1 cellular context compared by ENCODE assay signal in the genomic region with DNA sequence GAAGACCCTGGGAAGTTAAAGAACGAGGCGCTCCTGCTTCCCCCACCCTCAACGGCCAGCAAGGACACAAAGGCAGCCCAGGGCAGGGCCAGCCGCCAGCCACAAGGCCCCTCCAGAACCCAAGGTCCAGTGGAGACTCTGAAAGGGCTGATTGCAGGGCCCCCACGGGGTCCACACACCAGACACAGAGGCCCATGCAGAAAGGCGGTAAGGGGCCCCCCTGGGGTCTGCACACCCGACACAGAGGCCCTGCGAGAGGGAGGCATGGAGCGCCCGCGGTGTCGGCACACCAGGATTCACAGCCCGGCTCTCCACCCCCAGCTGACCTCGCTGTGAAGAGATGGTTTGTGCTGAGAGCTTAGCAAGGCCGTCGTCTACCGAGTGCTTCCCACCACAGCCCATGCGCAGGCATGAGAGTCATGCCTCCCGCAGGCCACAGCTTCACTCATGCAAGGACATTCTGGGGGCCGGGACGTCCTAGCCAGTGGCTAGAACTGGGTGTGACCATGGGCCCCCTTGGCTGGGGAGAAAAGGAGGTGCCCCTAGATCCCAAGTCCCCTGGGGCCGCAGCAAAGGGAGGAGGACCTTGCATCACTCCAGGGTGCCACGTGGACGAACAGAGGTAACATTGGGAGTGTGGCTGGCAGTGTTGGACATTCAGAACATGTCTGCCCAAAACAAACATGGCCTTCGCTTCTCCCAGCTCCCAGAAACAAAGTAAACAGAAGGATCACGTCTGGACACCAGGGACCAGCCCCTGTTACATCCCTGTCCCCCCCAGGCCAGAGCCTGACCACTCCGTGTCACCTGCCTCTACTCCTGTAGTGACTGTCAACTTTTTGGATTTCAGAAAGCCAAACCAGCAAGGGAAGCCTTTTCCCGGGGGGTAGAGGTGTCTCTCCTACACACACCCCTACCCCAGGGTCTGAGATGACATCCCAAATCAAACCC.
A peak's percentile ranks its signal among the peaks of the same experiment; 100 is the strongest.
TF ChIP-seq lines count a peak whose summit lies in the region.

No MANE protein-coding gene starts in this region.

TF ChIP-seq in HepG2, 621 proteins besides CTCF, POLR2A, EP300 and RAD21 (continued from another document and continues in another):
- TF ChIP-seq, protein P1, sequence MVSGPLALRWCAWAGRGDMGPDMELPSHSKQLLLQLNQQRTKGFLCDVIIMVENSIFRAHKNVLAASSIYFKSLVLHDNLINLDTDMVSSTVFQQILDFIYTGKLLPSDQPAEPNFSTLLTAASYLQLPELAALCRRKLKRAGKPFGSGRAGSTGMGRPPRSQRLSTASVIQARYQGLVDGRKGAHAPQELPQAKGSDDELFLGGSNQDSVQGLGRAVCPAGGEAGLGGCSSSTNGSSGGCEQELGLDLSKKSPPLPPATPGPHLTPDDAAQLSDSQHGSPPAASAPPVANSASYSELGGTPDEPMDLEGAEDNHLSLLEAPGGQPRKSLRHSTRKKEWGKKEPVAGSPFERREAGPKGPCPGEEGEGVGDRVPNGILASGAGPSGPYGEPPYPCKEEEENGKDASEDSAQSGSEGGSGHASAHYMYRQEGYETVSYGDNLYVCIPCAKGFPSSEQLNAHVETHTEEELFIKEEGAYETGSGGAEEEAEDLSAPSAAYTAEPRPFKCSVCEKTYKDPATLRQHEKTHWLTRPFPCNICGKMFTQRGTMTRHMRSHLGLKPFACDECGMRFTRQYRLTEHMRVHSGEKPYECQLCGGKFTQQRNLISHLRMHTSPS (CRISPR knock-in tag; IDR thresholded peaks at IDR 0.05; ENCODE audit: low read depth) = peak; percentile 42; the same call in 1 of the 2 replicates
- TF ChIP-seq ZNF616 (CRISPR knock-in tag; IDR thresholded peaks at IDR 0.05; ENCODE audit: low read depth) (no peak; the same call in 1 of the 2 replicates), ZNF101 (CRISPR knock-in tag; IDR thresholded peaks at IDR 0.05; ENCODE audit: borderline replicate concordance, low read depth) (no peak), NR1H2 (CRISPR knock-in tag; IDR thresholded peaks at IDR 0.05; ENCODE audit: borderline replicate concordance, low read depth) (no peak), WIZ (CRISPR knock-in tag; IDR thresholded peaks at IDR 0.05) (no peak), DNMT1 (CRISPR knock-in tag; IDR thresholded peaks at IDR 0.05) (no peak), SKI (IDR thresholded peaks at IDR 0.05; ENCODE audit: partially characterized antibody) (peak; percentile 64), MTF1 (CRISPR knock-in tag; IDR thresholded peaks at IDR 0.05) (no peak), RCOR2 (CRISPR knock-in tag; IDR thresholded peaks at IDR 0.05) (0 out of 2 replicates have a peak, but pooled peaks have one; percentile 47), FOSL2 (CRISPR knock-in tag; IDR thresholded peaks at IDR 0.05) (peak; percentile 53; the same call in 1 of the 2 replicates), ZC3H13 (CRISPR knock-in tag; IDR thresholded peaks at IDR 0.05) (no peak), SCMH1 (CRISPR knock-in tag; IDR thresholded peaks at IDR 0.05; ENCODE audit: borderline replicate concordance) (no peak), TBP (CRISPR knock-in tag; IDR thresholded peaks at IDR 0.05) (no peak), HMG20B (CRISPR knock-in tag; conservative IDR thresholded peaks at IDR 0.05) (no peak), CREB1 (IDR thresholded peaks at IDR 0.05) (0 out of 2 replicates have a peak, but pooled peaks have one; percentile 2), CREB1 (CRISPR knock-in tag; IDR thresholded peaks at IDR 0.05) (no peak), TBX2 (CRISPR knock-in tag; IDR thresholded peaks at IDR 0.05; ENCODE audit: borderline replicate concordance) (no peak; the same call in 1 of the 2 replicates), SP1 (IDR thresholded peaks at IDR 0.05) (no peak), SP1 (CRISPR knock-in tag; IDR thresholded peaks at IDR 0.05) (no peak), ELF3 (CRISPR knock-in tag; IDR thresholded peaks at IDR 0.05) (peak; percentile 67), MED1 (CRISPR knock-in tag; IDR thresholded peaks at IDR 0.05) (peak; percentile 88)
- TF ChIP-seq, protein P2, sequence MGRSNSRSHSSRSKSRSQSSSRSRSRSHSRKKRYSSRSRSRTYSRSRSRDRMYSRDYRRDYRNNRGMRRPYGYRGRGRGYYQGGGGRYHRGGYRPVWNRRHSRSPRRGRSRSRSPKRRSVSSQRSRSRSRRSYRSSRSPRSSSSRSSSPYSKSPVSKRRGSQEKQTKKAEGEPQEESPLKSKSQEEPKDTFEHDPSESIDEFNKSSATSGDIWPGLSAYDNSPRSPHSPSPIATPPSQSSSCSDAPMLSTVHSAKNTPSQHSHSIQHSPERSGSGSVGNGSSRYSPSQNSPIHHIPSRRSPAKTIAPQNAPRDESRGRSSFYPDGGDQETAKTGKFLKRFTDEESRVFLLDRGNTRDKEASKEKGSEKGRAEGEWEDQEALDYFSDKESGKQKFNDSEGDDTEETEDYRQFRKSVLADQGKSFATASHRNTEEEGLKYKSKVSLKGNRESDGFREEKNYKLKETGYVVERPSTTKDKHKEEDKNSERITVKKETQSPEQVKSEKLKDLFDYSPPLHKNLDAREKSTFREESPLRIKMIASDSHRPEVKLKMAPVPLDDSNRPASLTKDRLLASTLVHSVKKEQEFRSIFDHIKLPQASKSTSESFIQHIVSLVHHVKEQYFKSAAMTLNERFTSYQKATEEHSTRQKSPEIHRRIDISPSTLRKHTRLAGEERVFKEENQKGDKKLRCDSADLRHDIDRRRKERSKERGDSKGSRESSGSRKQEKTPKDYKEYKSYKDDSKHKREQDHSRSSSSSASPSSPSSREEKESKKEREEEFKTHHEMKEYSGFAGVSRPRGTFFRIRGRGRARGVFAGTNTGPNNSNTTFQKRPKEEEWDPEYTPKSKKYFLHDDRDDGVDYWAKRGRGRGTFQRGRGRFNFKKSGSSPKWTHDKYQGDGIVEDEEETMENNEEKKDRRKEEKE (IDR thresholded peaks at IDR 0.05) = no peak
- TF ChIP-seq, protein P3, sequence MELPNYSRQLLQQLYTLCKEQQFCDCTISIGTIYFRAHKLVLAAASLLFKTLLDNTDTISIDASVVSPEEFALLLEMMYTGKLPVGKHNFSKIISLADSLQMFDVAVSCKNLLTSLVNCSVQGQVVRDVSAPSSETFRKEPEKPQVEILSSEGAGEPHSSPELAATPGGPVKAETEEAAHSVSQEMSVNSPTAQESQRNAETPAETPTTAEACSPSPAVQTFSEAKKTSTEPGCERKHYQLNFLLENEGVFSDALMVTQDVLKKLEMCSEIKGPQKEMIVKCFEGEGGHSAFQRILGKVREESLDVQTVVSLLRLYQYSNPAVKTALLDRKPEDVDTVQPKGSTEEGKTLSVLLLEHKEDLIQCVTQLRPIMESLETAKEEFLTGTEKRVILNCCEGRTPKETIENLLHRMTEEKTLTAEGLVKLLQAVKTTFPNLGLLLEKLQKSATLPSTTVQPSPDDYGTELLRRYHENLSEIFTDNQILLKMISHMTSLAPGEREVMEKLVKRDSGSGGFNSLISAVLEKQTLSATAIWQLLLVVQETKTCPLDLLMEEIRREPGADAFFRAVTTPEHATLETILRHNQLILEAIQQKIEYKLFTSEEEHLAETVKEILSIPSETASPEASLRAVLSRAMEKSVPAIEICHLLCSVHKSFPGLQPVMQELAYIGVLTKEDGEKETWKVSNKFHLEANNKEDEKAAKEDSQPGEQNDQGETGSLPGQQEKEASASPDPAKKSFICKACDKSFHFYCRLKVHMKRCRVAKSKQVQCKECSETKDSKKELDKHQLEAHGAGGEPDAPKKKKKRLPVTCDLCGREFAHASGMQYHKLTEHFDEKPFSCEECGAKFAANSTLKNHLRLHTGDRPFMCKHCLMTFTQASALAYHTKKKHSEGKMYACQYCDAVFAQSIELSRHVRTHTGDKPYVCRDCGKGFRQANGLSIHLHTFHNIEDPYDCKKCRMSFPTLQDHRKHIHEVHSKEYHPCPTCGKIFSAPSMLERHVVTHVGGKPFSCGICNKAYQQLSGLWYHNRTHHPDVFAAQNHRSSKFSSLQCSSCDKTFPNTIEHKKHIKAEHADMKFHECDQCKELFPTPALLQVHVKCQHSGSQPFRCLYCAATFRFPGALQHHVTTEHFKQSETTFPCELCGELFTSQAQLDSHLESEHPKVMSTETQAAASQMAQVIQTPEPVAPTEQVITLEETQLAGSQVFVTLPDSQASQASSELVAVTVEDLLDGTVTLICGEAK (IDR thresholded peaks at IDR 0.05) = no peak
- TF ChIP-seq, protein P3 (CRISPR knock-in tag; IDR thresholded peaks at IDR 0.05) = peak; percentile 39; the same call in 1 of the 2 replicates
- TF ChIP-seq, protein P4, sequence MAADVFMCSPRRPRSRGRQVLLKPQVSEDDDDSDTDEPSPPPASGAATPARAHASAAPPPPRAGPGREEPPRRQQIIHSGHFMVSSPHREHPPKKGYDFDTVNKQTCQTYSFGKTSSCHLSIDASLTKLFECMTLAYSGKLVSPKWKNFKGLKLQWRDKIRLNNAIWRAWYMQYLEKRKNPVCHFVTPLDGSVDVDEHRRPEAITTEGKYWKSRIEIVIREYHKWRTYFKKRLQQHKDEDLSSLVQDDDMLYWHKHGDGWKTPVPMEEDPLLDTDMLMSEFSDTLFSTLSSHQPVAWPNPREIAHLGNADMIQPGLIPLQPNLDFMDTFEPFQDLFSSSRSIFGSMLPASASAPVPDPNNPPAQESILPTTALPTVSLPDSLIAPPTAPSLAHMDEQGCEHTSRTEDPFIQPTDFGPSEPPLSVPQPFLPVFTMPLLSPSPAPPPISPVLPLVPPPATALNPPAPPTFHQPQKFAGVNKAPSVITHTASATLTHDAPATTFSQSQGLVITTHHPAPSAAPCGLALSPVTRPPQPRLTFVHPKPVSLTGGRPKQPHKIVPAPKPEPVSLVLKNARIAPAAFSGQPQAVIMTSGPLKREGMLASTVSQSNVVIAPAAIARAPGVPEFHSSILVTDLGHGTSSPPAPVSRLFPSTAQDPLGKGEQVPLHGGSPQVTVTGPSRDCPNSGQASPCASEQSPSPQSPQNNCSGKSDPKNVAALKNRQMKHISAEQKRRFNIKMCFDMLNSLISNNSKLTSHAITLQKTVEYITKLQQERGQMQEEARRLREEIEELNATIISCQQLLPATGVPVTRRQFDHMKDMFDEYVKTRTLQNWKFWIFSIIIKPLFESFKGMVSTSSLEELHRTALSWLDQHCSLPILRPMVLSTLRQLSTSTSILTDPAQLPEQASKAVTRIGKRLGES (CRISPR knock-in tag; IDR thresholded peaks at IDR 0.05; ENCODE audit: borderline replicate concordance) = no peak
- TF ChIP-seq, protein P5, sequence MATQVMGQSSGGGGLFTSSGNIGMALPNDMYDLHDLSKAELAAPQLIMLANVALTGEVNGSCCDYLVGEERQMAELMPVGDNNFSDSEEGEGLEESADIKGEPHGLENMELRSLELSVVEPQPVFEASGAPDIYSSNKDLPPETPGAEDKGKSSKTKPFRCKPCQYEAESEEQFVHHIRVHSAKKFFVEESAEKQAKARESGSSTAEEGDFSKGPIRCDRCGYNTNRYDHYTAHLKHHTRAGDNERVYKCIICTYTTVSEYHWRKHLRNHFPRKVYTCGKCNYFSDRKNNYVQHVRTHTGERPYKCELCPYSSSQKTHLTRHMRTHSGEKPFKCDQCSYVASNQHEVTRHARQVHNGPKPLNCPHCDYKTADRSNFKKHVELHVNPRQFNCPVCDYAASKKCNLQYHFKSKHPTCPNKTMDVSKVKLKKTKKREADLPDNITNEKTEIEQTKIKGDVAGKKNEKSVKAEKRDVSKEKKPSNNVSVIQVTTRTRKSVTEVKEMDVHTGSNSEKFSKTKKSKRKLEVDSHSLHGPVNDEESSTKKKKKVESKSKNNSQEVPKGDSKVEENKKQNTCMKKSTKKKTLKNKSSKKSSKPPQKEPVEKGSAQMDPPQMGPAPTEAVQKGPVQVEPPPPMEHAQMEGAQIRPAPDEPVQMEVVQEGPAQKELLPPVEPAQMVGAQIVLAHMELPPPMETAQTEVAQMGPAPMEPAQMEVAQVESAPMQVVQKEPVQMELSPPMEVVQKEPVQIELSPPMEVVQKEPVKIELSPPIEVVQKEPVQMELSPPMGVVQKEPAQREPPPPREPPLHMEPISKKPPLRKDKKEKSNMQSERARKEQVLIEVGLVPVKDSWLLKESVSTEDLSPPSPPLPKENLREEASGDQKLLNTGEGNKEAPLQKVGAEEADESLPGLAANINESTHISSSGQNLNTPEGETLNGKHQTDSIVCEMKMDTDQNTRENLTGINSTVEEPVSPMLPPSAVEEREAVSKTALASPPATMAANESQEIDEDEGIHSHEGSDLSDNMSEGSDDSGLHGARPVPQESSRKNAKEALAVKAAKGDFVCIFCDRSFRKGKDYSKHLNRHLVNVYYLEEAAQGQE (IDR thresholded peaks at IDR 0.05; ENCODE audit: borderline replicate concordance in 1 of 2, low read depth in 1 of 2, low read length in 2 of 2) = no peak
